Comparison of ENCODE assay signal across 10 cellular contexts in genomic region chr4:142091085-142091513, GRCh38.
DNase-seq lines count a peak whose midpoint lies in the region; ATAC-seq and TF ChIP-seq lines count a peak whose summit lies in the region.
"Had no signal": no experiment of that assay in that cellular context is flagged by ENCODE, and none has a peak within 500 bp of the region (broad histone marks: within the 10 kb centered on the region; RNA-seq: fewer than 3 reads in every experiment).

No MANE protein-coding gene starts in this region.

- intact Hi-C loops in adrenal gland (cut with DNase I): no loop called here
- intact Hi-C loops in sciatic nerve (cut with DNase I): no loop called here
- intact Hi-C loops in PC-9 (cut with micrococcal nuclease; ENCODE audit: unreplicated experiment): no loop called here

- ATAC-seq in sciatic nerve (peak; percentile 93), HG03460 (IDR thresholded peaks at IDR 0.05; ENCODE audit: unreplicated experiment) (no peak)

- H3K9me2 ChIP-seq in PC-9 (ENCODE audit: insufficient read depth): no peaks in the 10 kb centered on the region

- no peak overlapping the region for H2AFZ ChIP-seq in PC-9

- H3K4me3 ChIP-seq in adrenal gland (no peak overlapping the region), PC-9 (no peak overlapping the region)

- H3K27ac ChIP-seq in adrenal gland: peak overlapping the region in 4 of 5 donors; percentile 50 to 88 (median 83)
- H3K27ac ChIP-seq in PC-9: no peak overlapping the region

- H3K36me3 ChIP-seq in adrenal gland (replicated peaks in 1 of 2) (no peaks in the 10 kb centered on the region), PC-9 (ENCODE audit: low read depth) (peaks cover 6% of the 10 kb centered on the region)

- TF ChIP-seq CTCF in adrenal gland (IDR thresholded peaks at IDR 0.05): no peak
- no peak for TF ChIP-seq CTCF in PC-9 (conservative IDR thresholded peaks at IDR 0.05)

- no peaks in the 10 kb centered on the region for H4K20me1 ChIP-seq in PC-9 (ENCODE audit: insufficient read depth)

- H3K4me2 ChIP-seq in PC-9: no peak overlapping the region

- POLR2A ChIA-PET in PC-9 (lab: Charles Lee; ENCODE audit: unreplicated experiment): no interaction called here

- H3K4me1 ChIP-seq in adrenal gland (replicated peaks in 1 of 2) (peaks cover 5 to 18% of the 10 kb centered on the region in 2 donors), PC-9 (replicated peaks; ENCODE audit: insufficient read depth) (0 out of 2 replicates have a peak, but pooled peaks cover under 1% of the 10 kb centered on the region)

- no peaks in the 10 kb centered on the region for H3F3A ChIP-seq in PC-9 (ENCODE audit: insufficient read depth, low read depth)

- H3K9me3 ChIP-seq in adrenal gland (replicated peaks in 1 of 3) (no peaks in the 10 kb centered on the region), PC-9 (ENCODE audit: insufficient read depth, low read depth) (no peaks in the 10 kb centered on the region)

- no peaks in the 10 kb centered on the region for H3K79me2 ChIP-seq in PC-9 (ENCODE audit: low read depth)

- BruUV-seq in PC-9 (replicated peaks; lab: Mats Ljungman, UMichigan): no TSS peak

- TF ChIP-seq POLR2A in adrenal gland (IDR thresholded peaks at IDR 0.05): no peak

- no peaks in the 10 kb centered on the region for H3K27me3 ChIP-seq in adrenal gland
- no peaks in the 10 kb centered on the region for H3K27me3 ChIP-seq in PC-9 (ENCODE audit: insufficient read depth, low read depth)

- DNase-seq in ELR (ENCODE audit: low read depth): peak; percentile 90
- DNase-seq in adrenal gland: peak in 6 of 7 donors; percentile 39 to 74 (median 60)
- DNase-seq in globus pallidus (ENCODE audit: low spot score): peak; percentile 6
- no peak for DNase-seq in sciatic nerve (ENCODE audit: low spot score)
- no peak for DNase-seq in PC-9
- DNase-seq in NCI-H748 (lab: John Stamatoyannopoulos, UW; ENCODE audit: unreplicated experiment): no peak
- no peak for DNase-seq in NCI-H1092 (lab: John Stamatoyannopoulos, UW)
- DNase-seq: activated CD4-positive, alpha-beta T cell treated with anti-CD3 and anti-CD28 coated beads, Interleukin-2, amount 50 U/mL, for 1 hour; DMS153 had no signal

- CTCF ChIA-PET in PC-9 (lab: Charles Lee): no interaction called here

- 48 to 52% (median 49%) methylated on average over 4 of the region's 4 CpGs for whole genome bisulfite sequencing in adrenal gland, 4 donors

Comparison
In these comparisons a context has a peak if more than half of its experiments do, and no peak if none do; other contexts are left out.
1. DNase-seq: peak in ELR (single experiment), adrenal gland (6 of 7) and globus pallidus (single experiment); none in sciatic nerve (single experiment), PC-9 (0 of 2), NCI-H748 (single experiment) and NCI-H1092 (single experiment).